ENCODE assay signal across 8 cellular contexts in genomic region chr2:208255557-208256106, GRCh38. TPM values are rescaled to one million over a fixed set of nuclear protein-coding genes. Genes with fewer than 3 reads are reported as not detected.
DNase-seq lines count a peak whose midpoint lies in the region; ATAC-seq, FAIRE-seq and TF ChIP-seq lines count a peak whose summit lies in the region.

No MANE protein-coding gene starts in this region.

- H4K5ac ChIP-seq in H1 (ENCODE audit: insufficient read length, low read depth, low read length), result no peak overlapping the region

- H3K79me2 ChIP-seq in Karpas-422 (ENCODE audit: low read length), result peaks cover 36% of the 10 kb centered on the region
- H3K79me2 ChIP-seq in H1 (ENCODE audit: control insufficient read depth in 1 of 2, insufficient read depth in 2 of 2, low read length in 2 of 2), result peaks cover 3 to 30% of the 10 kb centered on the region in 2 experiments; a peak in 3 of 4 replicates
- H3K79me2 ChIP-seq in trophoblast cell (ENCODE audit: control insufficient read depth, insufficient read depth, low read length, poor library complexity), result no peaks in the 10 kb centered on the region

- H3K9me3 ChIP-seq in CD8-positive, alpha-beta T cell (ENCODE audit: low read length), result no peaks in the 10 kb centered on the region
- H3K9me3 ChIP-seq in Karpas-422 (ENCODE audit: low read length) (no peaks in the 10 kb centered on the region), H1 (ENCODE audit: insufficient read depth in 2 of 2, low read depth in 1 of 2, low read length in 1 of 2) (no peaks in the 10 kb centered on the region), trophoblast cell (ENCODE audit: insufficient read depth, low read depth, low read length) (no peaks in the 10 kb centered on the region)

- 0 out of 2 replicates have a peak, but pooled peaks cover 3% of the 10 kb centered on the region for H3K79me1 ChIP-seq in H1 (ENCODE audit: low read depth, low read length)
- peaks cover 9% of the 10 kb centered on the region for H3K79me1 ChIP-seq in trophoblast cell (ENCODE audit: low read length)

- no peaks in the 10 kb centered on the region for H3K36me3 ChIP-seq in CD8-positive, alpha-beta T cell (ENCODE audit: insufficient read depth, low read length)
- peaks cover 23% of the 10 kb centered on the region for H3K36me3 ChIP-seq in Karpas-422 (ENCODE audit: insufficient read depth, low read length)
- H3K36me3 ChIP-seq in H1 (ENCODE audit: control insufficient read depth in 2 of 4, insufficient read depth in 4 of 4, low read length in 3 of 4), result peaks cover 4 to 28% (median 10%) of the 10 kb centered on the region in 4 experiments; a peak in 5 of 8 replicates
- peaks cover 3 to 4% of the 10 kb centered on the region in 2 experiments for H3K36me3 ChIP-seq in trophoblast cell (ENCODE audit: control insufficient read depth in 1 of 2, insufficient read depth in 2 of 2, low read length in 2 of 2)

- H3K56ac ChIP-seq in H1 (replicated peaks; ENCODE audit: insufficient read length, low read depth, low read length), result peak overlapping the region; percentile 98

- no peaks in the 10 kb centered on the region for H3K9me3 Mint-ChIP-seq in CD8-positive, alpha-beta T cell

- no peaks in the 10 kb centered on the region for H3K9me2 ChIP-seq in Karpas-422 (replicated peaks; ENCODE audit: insufficient read depth, low read length)

- H4K91ac ChIP-seq in H1 (replicated peaks; ENCODE audit: insufficient read length, low read length), result peak overlapping the region; percentile 59
- no peak overlapping the region for H4K91ac ChIP-seq in trophoblast cell (ENCODE audit: low read depth, low read length)

- H4K12ac ChIP-seq in trophoblast cell (ENCODE audit: low read depth, low read length), result no peak overlapping the region

- no peak overlapping the region for H2BK120ac ChIP-seq in H1 (replicated peaks; ENCODE audit: low read depth, low read length)
- peak overlapping the region; percentile 73 for H2BK120ac ChIP-seq in trophoblast cell (ENCODE audit: insufficient read depth, low read length, poor library complexity)

- WGBS in H1 (ENCODE audit: extremely low coverage in 1 of 2, insufficient coverage in 1 of 2, insufficient read length in 1 of 2, insufficient replicate concordance in 2 of 2, low coverage in 1 of 2, low lambda C conversion rate in 2 of 2, missing lambda C conversion rate in 1 of 2), 2 experiments, result 50% methylated on average over 13 of the region's 13 CpGs; no CpG with 5 or more reads in 1 of the 2 experiments
- WGBS in trophoblast cell (ENCODE audit: extremely low coverage, insufficient coverage, insufficient read length), result no CpG with 5 or more reads among the region's 13 CpGs

- H3K4me1 ChIP-seq in CD8-positive, alpha-beta T cell (ENCODE audit: insufficient read depth, low read length), result peaks cover 13% of the 10 kb centered on the region
- H3K4me1 ChIP-seq in Karpas-422 (ENCODE audit: low read length) (peaks cover 27% of the 10 kb centered on the region), H1 (replicated peaks in 1 of 4; ENCODE audit: control insufficient read depth in 3 of 4, insufficient read depth in 4 of 4, low read length in 3 of 4) (peaks cover 0 to 4% (median 3%) of the 10 kb centered on the region in 4 experiments; a peak in 2 of 7 replicates), trophoblast cell (ENCODE audit: control insufficient read depth in 1 of 2, insufficient read depth in 2 of 2, low read length in 2 of 2) (peaks cover 0 to 2% of the 10 kb centered on the region in 2 experiments)

- H3K23ac ChIP-seq in H1 (ENCODE audit: insufficient read length) (no peak overlapping the region), trophoblast cell (ENCODE audit: low read length) (no peak overlapping the region)

- H4K20me1 ChIP-seq in Karpas-422 (ENCODE audit: insufficient read depth, low read depth, low read length), result no peaks in the 10 kb centered on the region
- peaks cover 0 to 1% of the 10 kb centered on the region in 2 experiments for H4K20me1 ChIP-seq in H1 (replicated peaks in 1 of 2; ENCODE audit: control insufficient read depth in 1 of 2, insufficient read depth in 2 of 2, low read length in 2 of 2)

- H4K8ac ChIP-seq in H1 (ENCODE audit: extremely low read depth, insufficient read depth, low read length) (0 out of 2 replicates have a peak overlapping the region, but pooled peaks have one; percentile 96), trophoblast cell (ENCODE audit: low read depth, low read length) (peak overlapping the region; percentile 56)

- intact Hi-C loops in CD8-positive, alpha-beta T cell (cut with DNase I, micrococcal nuclease), result loop anchor here in 1 of 2 experiments (2.0 kb wide), 1 partner anchor 631 kb away; the partner anchor contains the start of gene METTL21A

- H2BK5ac ChIP-seq in H1 (ENCODE audit: low read depth, low read length), result no peak overlapping the region
- H2BK5ac ChIP-seq in trophoblast cell (ENCODE audit: low read depth, low read length, poor library complexity), result no peak overlapping the region

- H2AFZ ChIP-seq in Karpas-422 (ENCODE audit: low read length) (peak overlapping the region; percentile 73), H1 (ENCODE audit: low read length) (no peak overlapping the region), trophoblast cell (ENCODE audit: insufficient read depth, low read length, poor library complexity) (peak overlapping the region; percentile 82)

- H2BK12ac ChIP-seq in H1 (ENCODE audit: low read depth, low read length), result no peak overlapping the region
- H2BK12ac ChIP-seq in trophoblast cell (ENCODE audit: low read length), result no peak overlapping the region

- H3K4me3 Mint-ChIP-seq in CD8-positive, alpha-beta T cell, result peak overlapping the region; percentile 94

- no peak for TF ChIP-seq POLR2A in H1 (IDR thresholded peaks at IDR 0.05; ENCODE audit: control extremely low read depth in 1 of 2, low read depth in 2 of 2, low read length in 2 of 2)

- peak overlapping the region; percentile 99 for H3K4me3 ChIP-seq in CD8-positive, alpha-beta T cell (ENCODE audit: low read depth, low read length)
- H3K4me3 ChIP-seq in Karpas-422 (ENCODE audit: low read length) (peak overlapping the region; percentile 98), H1 (ENCODE audit: extremely low read depth in 1 of 4, insufficient read depth in 2 of 4, low read depth in 3 of 4, low read length in 4 of 4) (peak overlapping the region; percentile 85 to 99 (median 86)), trophoblast cell (ENCODE audit: low read depth, low read length) (peak overlapping the region; percentile 91)

- peaks cover 31% of the 10 kb centered on the region for H3K4me1 Mint-ChIP-seq in CD8-positive, alpha-beta T cell (ENCODE audit: low read depth)

- H3K14ac ChIP-seq in H1 (ENCODE audit: insufficient read length) (no peak overlapping the region), trophoblast cell (ENCODE audit: low read length) (no peak overlapping the region)

- no peak for ATAC-seq in CD8-positive, alpha-beta T cell
- peak; percentile 8 for ATAC-seq in GM21576 (IDR thresholded peaks at IDR 0.05; ENCODE audit: unreplicated experiment)

- TF ChIP-seq EP300 in H1 (IDR thresholded peaks at IDR 0.05; ENCODE audit: borderline replicate concordance in 1 of 2, low read depth in 2 of 2, low read length in 2 of 2), result no peak

- H2AK5ac ChIP-seq in H1 (ENCODE audit: low read depth, low read length) (no peak overlapping the region), trophoblast cell (ENCODE audit: low read length) (no peak overlapping the region)

- H3K36me3 Mint-ChIP-seq in CD8-positive, alpha-beta T cell, result peaks cover 23% of the 10 kb centered on the region

- no peaks in the 10 kb centered on the region for H3K27me3 Mint-ChIP-seq in CD8-positive, alpha-beta T cell (ENCODE audit: low read depth)

- H2BK15ac ChIP-seq in H1 (ENCODE audit: low read length), result no peak overlapping the region

- CTCF ChIA-PET in CD8-positive, alpha-beta T cell (lab: Charles Lee), result interaction anchor here (1.1 to 6.6 kb wide), 3 partner anchors 13 to 80 kb away, joined by 4 to 90 read pairs (median 20); partner anchors contain the start of gene PIKFYVE
- CTCF ChIA-PET in H1 (lab: Charles Lee; ENCODE audit: partially characterized antibody), result interaction anchor here (0.6 to 6.2 kb wide), 16 partner anchors 10 to 236 kb away, joined by 3 to 53 read pairs (median 3); partner anchors contain the start of gene PIKFYVE

- FAIRE-seq in H1 (lab: Jason Lieb, UNC) (no peak), frontal cortex (lab: Jason Lieb, UNC) (no peak)

- H3K23me2 ChIP-seq in H1 (ENCODE audit: low read depth, low read length), result peaks cover 2% of the 10 kb centered on the region; the same call in 1 of the 2 replicates

- H3K18ac ChIP-seq in H1 (ENCODE audit: extremely low read depth, low read length) (peak overlapping the region; percentile 44; the same call in 1 of the 2 replicates), trophoblast cell (ENCODE audit: low read length) (no peak overlapping the region)

- TF ChIP-seq CTCF in CD8-positive, alpha-beta T cell (IDR thresholded peaks at IDR 0.05), result no peak
- no peak for TF ChIP-seq CTCF in H1 (IDR thresholded peaks at IDR 0.05; ENCODE audit: control extremely low read depth in 1 of 3, insufficient read depth in 1 of 3, low read depth in 1 of 3, low read length in 3 of 3)

- H3K4me2 ChIP-seq in Karpas-422 (ENCODE audit: low read depth, low read length, poor library complexity, severe bottlenecking) (peak overlapping the region; percentile 85), H1 (ENCODE audit: insufficient read depth in 1 of 2, low read depth in 2 of 2, low read length in 2 of 2) (peak overlapping the region; percentile 69 to 70), trophoblast cell (ENCODE audit: low read length) (peak overlapping the region; percentile 68)

- DNase-seq in CD8-positive, alpha-beta T cell, result no peak
- DNase-seq in Karpas-422, result no peak
- DNase-seq in H1 (ENCODE audit: low read depth in 1 of 2, low spot score in 2 of 2), result no peak
- DNase-seq in trophoblast cell, result no peak
- no peak for DNase-seq in frontal cortex (ENCODE audit: low spot score in 2 of 2)
- DNase-seq in hippocampal formation (lab: John Stamatoyannopoulos, UW), result no peak
- DNase-seq in SIG-M5 (lab: John Stamatoyannopoulos, UW), result no peak

- no peak overlapping the region for H2BK20ac ChIP-seq in H1 (ENCODE audit: low read length)

- no peak overlapping the region for H3K27ac ChIP-seq in CD8-positive, alpha-beta T cell (ENCODE audit: low read depth, low read length)
- H3K27ac ChIP-seq in Karpas-422 (ENCODE audit: low read length), result peak overlapping the region; percentile 35; the same call in 1 of the 2 replicates
- peak overlapping the region; percentile 82; the same call in 1 of the 2 replicates for H3K27ac ChIP-seq in H1 (ENCODE audit: low read depth, low read length)
- peak overlapping the region; percentile 82 for H3K27ac ChIP-seq in trophoblast cell (ENCODE audit: low read depth, low read length)

- POLR2A ChIA-PET in CD8-positive, alpha-beta T cell (lab: Charles Lee), result interaction anchor here (4.5 kb wide), 1 partner anchor 10 kb away, joined by 50 read pairs; the partner anchor contains the start of gene PIKFYVE
- POLR2A ChIA-PET in H1 (lab: Charles Lee; ENCODE audit: partially characterized antibody), result interaction anchor here (0.9 to 7.0 kb wide), 12 partner anchors 10 to 156 kb away, joined by 3 to 68 read pairs (median 4); partner anchors contain the start of genes CRYGA and PIKFYVE

- peak overlapping the region; percentile 83 for H3K27ac Mint-ChIP-seq in CD8-positive, alpha-beta T cell

- H3K27me3 ChIP-seq in CD8-positive, alpha-beta T cell (ENCODE audit: insufficient read depth, low read length), result no peaks in the 10 kb centered on the region
- H3K27me3 ChIP-seq in Karpas-422 (ENCODE audit: low read length) (no peaks in the 10 kb centered on the region), H1 (replicated peaks in 1 of 4; ENCODE audit: control insufficient read depth in 3 of 4, extremely low read depth in 1 of 4, insufficient read depth in 3 of 4, low read length in 3 of 4) (no peaks in the 10 kb centered on the region), trophoblast cell (ENCODE audit: insufficient read depth, low read length) (no peaks in the 10 kb centered on the region)

- no peak for TF ChIP-seq RAD21 in H1 (IDR thresholded peaks at IDR 0.05 in 1 of 2, conservative IDR thresholded peaks at IDR 0.05 in 1 of 2; ENCODE audit: low read depth in 2 of 2, low read length in 2 of 2)

- H3K4ac ChIP-seq in H1 (replicated peaks; ENCODE audit: insufficient read length, low read depth, low read length), result no peak overlapping the region
- H3K4ac ChIP-seq in trophoblast cell (ENCODE audit: low read depth, low read length), result no peak overlapping the region

- peak overlapping the region; percentile 85 for H3K9ac ChIP-seq in Karpas-422 (ENCODE audit: low read length)
- H3K9ac ChIP-seq in H1 (replicated peaks in 1 of 4; ENCODE audit: extremely low read depth in 1 of 4, low read depth in 3 of 4, low read length in 3 of 4), result peak overlapping the region in 2 of 4 experiments; percentile 80 to 85; a peak in 5 of 7 replicates
- H3K9ac ChIP-seq in trophoblast cell (ENCODE audit: low read length), result no peak overlapping the region

RNA-seq across cellular contexts. Expression of gene IDH1, which starts 0.8 kb away (rescaled TPM):
- 1 to 10 TPM; 3.0 to 4.0 TPM for total RNA-seq in CD8-positive, alpha-beta T cell
- 44.1 and 50.6 TPM in 2 replicates for total RNA-seq in Karpas-422 (2014; rRNA removed; shearing (Covaris generic); ENCODE audit: low replicate concordance)
- 379 and 398 TPM in 2 replicates for total RNA-seq in H1 (2021; fragmentation: NEBNext Ultra II Directional; extraction: Animal tissue kit (Norgen Biotek cat#: 25700))
- polyA plus RNA-seq in H1 (2011; rRNA removed), result 115 and 174 TPM in 2 replicates
- 268 TPM for polyA plus RNA-seq in H1 (2011; cell fraction: cytosol; rRNA removed)
- polyA plus RNA-seq in H1 (2011; cell fraction: nucleus; rRNA removed), result 93.8 TPM
- 219 to 322 TPM (median 251 TPM) in 4 replicates for polyA plus RNA-seq in H1 (2012, experiment 1 of 2)
- polyA plus RNA-seq in H1 (2012, experiment 2 of 2), result 47.0 TPM
- 281 TPM for polyA plus RNA-seq in H1 (2013, experiment 1 of 2)
- polyA plus RNA-seq in H1 (2013, experiment 2 of 2), result 281 TPM
- polyA minus RNA-seq in H1 (2011; rRNA and poly(A)+ RNA removed), result 238 and 293 TPM in 2 replicates
- polyA minus RNA-seq in H1 (2011; cell fraction: cytosol; rRNA and poly(A)+ RNA removed), result 164 TPM
- polyA minus RNA-seq in H1 (2011; cell fraction: nucleus; rRNA and poly(A)+ RNA removed), result 137 TPM
- polyA plus RNA-seq in trophoblast cell (2013), result 72.0 and 73.3 TPM in 2 replicates
- total RNA-seq in frontal cortex, result 271 TPM

RNA-seq across cellular contexts. Expression of gene PIKFYVE, which starts 10.4 kb away (rescaled TPM):
- 10 to 100 TPM; 27.7 to 29.1 TPM for total RNA-seq in CD8-positive, alpha-beta T cell
- total RNA-seq in Karpas-422 (2014; rRNA removed; shearing (Covaris generic); ENCODE audit: low replicate concordance), result 38.4 and 58.0 TPM in 2 replicates
- total RNA-seq in H1 (2021; fragmentation: NEBNext Ultra II Directional; extraction: Animal tissue kit (Norgen Biotek cat#: 25700)), result 33.5 and 35.8 TPM in 2 replicates
- polyA plus RNA-seq in H1 (2011; rRNA removed), result 7.4 and 8.8 TPM in 2 replicates
- 12.5 TPM for polyA plus RNA-seq in H1 (2011; cell fraction: cytosol; rRNA removed)
- polyA plus RNA-seq in H1 (2011; cell fraction: nucleus; rRNA removed), result 19.3 TPM
- polyA plus RNA-seq in H1 (2012, experiment 1 of 2), result 7.7 to 15.2 TPM (median 10.9 TPM) in 4 replicates
- polyA plus RNA-seq in H1 (2012, experiment 2 of 2), result 0.55 TPM
- polyA plus RNA-seq in H1 (2013, experiment 1 of 2), result 15.0 TPM
- polyA plus RNA-seq in H1 (2013, experiment 2 of 2), result 14.8 TPM
- 54.9 and 78.0 TPM in 2 replicates for polyA minus RNA-seq in H1 (2011; rRNA and poly(A)+ RNA removed)
- polyA minus RNA-seq in H1 (2011; cell fraction: cytosol; rRNA and poly(A)+ RNA removed), result 27.2 TPM
- 81.6 TPM for polyA minus RNA-seq in H1 (2011; cell fraction: nucleus; rRNA and poly(A)+ RNA removed)
- 10.4 and 11.4 TPM in 2 replicates for polyA plus RNA-seq in trophoblast cell (2013)
- total RNA-seq in frontal cortex, result 46.9 TPM
